11 cellular contexts compared by ENCODE assay signal in genomic region chr11:114168086-114168448, GRCh38.
DNase-seq lines count a peak whose midpoint lies in the region; ATAC-seq, FAIRE-seq and TF ChIP-seq lines count a peak whose summit lies in the region.
"Had no signal": no experiment of that assay in that cellular context is flagged by ENCODE, and none has a peak within 500 bp of the region (broad histone marks: within the 10 kb centered on the region; RNA-seq: fewer than 3 reads in every experiment).

No MANE protein-coding gene starts in this region.

- peak overlapping the region; percentile 16 for H3K27ac Mint-ChIP-seq in stimulated activated naive CD8-positive, alpha-beta T cell treated with anti-CD3 and anti-CD28 coated beads, Interleukin-15, Interleukin-2, amounts not matched to agents 100 ng/mL and 50 ng/mL, for 24 hours
- no peak overlapping the region for H3K27ac Mint-ChIP-seq in endothelial cell (ENCODE audit: unreplicated experiment)

- DNase-seq in stimulated activated naive CD8-positive, alpha-beta T cell treated with anti-CD3 and anti-CD28 coated beads, Interleukin-15, Interleukin-2, amounts not matched to agents 100 U/mL and 50 U/mL, for 24 hours: no peak
- DNase-seq in coronary artery (ENCODE audit: low spot score) (no peak), psoas muscle (peak in 1 of 2 donors; percentile 20), endothelial cell (ENCODE audit: low spot score) (no peak), NCI-H748 treated with DMSO at 0.1 percent for 48 hours (lab: John Stamatoyannopoulos, UW) (no peak), RCC 7860 (ENCODE audit: low spot score) (no peak), dedifferentiated amniotic fluid mesenchymal stem cell (ENCODE audit: extremely low spot score) (no peak)
- DNase-seq: activated T-cell treated with anti-CD3 and anti-CD28 coated beads, Interleukin-2, amount 50 U/mL, for 48 hours; Caco-2 had no signal

- no peaks in the 10 kb centered on the region for H3K9me3 Mint-ChIP-seq in stimulated activated naive CD8-positive, alpha-beta T cell treated with anti-CD3 and anti-CD28 coated beads, Interleukin-15, Interleukin-2, amounts not matched to agents 100 ng/mL and 50 ng/mL, for 24 hours
- no peaks in the 10 kb centered on the region for H3K9me3 Mint-ChIP-seq in endothelial cell (ENCODE audit: unreplicated experiment)

- peaks cover 93% of the 10 kb centered on the region for H3K4me1 Mint-ChIP-seq in stimulated activated naive CD8-positive, alpha-beta T cell treated with anti-CD3 and anti-CD28 coated beads, Interleukin-15, Interleukin-2, amounts not matched to agents 100 ng/mL and 50 ng/mL, for 24 hours (ENCODE audit: low read depth)
- peaks cover 5% of the 10 kb centered on the region for H3K4me1 Mint-ChIP-seq in endothelial cell (ENCODE audit: unreplicated experiment)

- H3K36me3 Mint-ChIP-seq in stimulated activated naive CD8-positive, alpha-beta T cell treated with anti-CD3 and anti-CD28 coated beads, Interleukin-15, Interleukin-2, amounts not matched to agents 100 ng/mL and 50 ng/mL, for 24 hours (ENCODE audit: low read depth): no peaks in the 10 kb centered on the region
- H3K36me3 Mint-ChIP-seq in endothelial cell (ENCODE audit: low read depth, unreplicated experiment): no peaks in the 10 kb centered on the region

- WGBS in psoas muscle, 3 donors: 63 to 87% (median 69%) methylated on average over 4 of the region's 4 CpGs

- H3K4me3 Mint-ChIP-seq in stimulated activated naive CD8-positive, alpha-beta T cell treated with anti-CD3 and anti-CD28 coated beads, Interleukin-15, Interleukin-2, amounts not matched to agents 100 ng/mL and 50 ng/mL, for 24 hours: peak overlapping the region; percentile 21
- H3K4me3 Mint-ChIP-seq in endothelial cell (ENCODE audit: unreplicated experiment): no peak overlapping the region

- no peaks in the 10 kb centered on the region for H3K9me3 ChIP-seq in psoas muscle
- H3K9me3 ChIP-seq: Caco-2 had no signal

- H3K27ac ChIP-seq in coronary artery (peak overlapping the region; percentile 97 to 98), psoas muscle (peak overlapping the region; percentile 99)
- H3K27ac ChIP-seq: epithelial cell of prostate had no signal

- TF ChIP-seq CTCF in coronary artery (IDR thresholded peaks at IDR 0.05) (no peak), psoas muscle (IDR thresholded peaks at IDR 0.05) (no peak), endothelial cell (IDR thresholded peaks at IDR 0.05; ENCODE audit: unreplicated experiment) (no peak)

- ATAC-seq in stimulated activated naive CD8-positive, alpha-beta T cell treated with anti-CD3 and anti-CD28 coated beads, Interleukin-15, Interleukin-2, amounts not matched to agents 100 U/mL and 50 U/mL, for 24 hours: no peak
- no peak for ATAC-seq in psoas muscle

- H3K27me3 Mint-ChIP-seq in stimulated activated naive CD8-positive, alpha-beta T cell treated with anti-CD3 and anti-CD28 coated beads, Interleukin-15, Interleukin-2, amounts not matched to agents 100 ng/mL and 50 ng/mL, for 24 hours: no peaks in the 10 kb centered on the region
- H3K27me3 Mint-ChIP-seq in endothelial cell (ENCODE audit: unreplicated experiment): no peaks in the 10 kb centered on the region

- H3K4me3 ChIP-seq in coronary artery (peak overlapping the region; percentile 40), psoas muscle (peak overlapping the region; percentile 53)

- FAIRE-seq in RCC 7860 (lab: Jason Lieb, UNC): no peak

- H3K4me1 ChIP-seq in psoas muscle: peaks cover 97% of the 10 kb centered on the region

- no peaks in the 10 kb centered on the region for H3K27me3 ChIP-seq in psoas muscle (ENCODE audit: insufficient read depth in 3 of 3, low read length in 2 of 3)

- H3K36me3 ChIP-seq in psoas muscle (ENCODE audit: insufficient read depth in 1 of 2, low read depth in 1 of 2): no peaks in the 10 kb centered on the region

- intact Hi-C loops in psoas muscle (cut with DNase I): no loop called here
